In the genomic region with DNA sequence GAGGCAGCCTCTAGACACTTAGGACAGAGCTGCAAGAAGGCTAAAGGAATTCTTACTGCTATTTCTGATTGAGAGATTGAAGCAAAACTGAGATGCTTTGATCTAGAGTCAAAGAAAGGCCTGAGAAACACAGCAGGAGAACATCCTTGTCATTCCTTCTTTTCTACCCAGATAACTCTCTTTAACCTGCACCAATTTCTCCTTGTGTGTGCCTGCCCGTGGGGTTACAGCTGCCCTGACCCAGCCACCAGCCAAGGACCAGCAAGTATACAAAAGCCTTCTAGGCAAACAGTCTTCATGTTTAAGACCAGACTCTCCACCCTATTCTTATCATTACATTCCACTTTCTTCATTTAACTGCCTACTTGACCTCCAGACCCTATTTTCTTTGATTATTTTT, we compare ENCODE assay signal across 16 cellular contexts.
DNase-seq lines count a peak whose midpoint lies in the region; ATAC-seq and TF ChIP-seq lines count a peak whose summit lies in the region.
"Had no signal": no experiment of that assay in that cellular context is flagged by ENCODE, and none has a peak within 500 bp of the region (broad histone marks: within the 10 kb centered on the region; RNA-seq: fewer than 3 reads in every experiment).

No MANE protein-coding gene starts in this region.

- DNase-seq in NT2/D1 (ENCODE audit: low read depth, low spot score) (peak; percentile 68), iPS-NIHi11 (ENCODE audit: low spot score) (peak; percentile 15), mucosa of gallbladder (ENCODE audit: low spot score) (peak; percentile 18), vagina (ENCODE audit: extremely low spot score in 2 of 2) (no peak), T-helper 1 cell (no peak)
- no peak for DNase-seq in stimulated activated naive CD4-positive, alpha-beta T cell (lab: John Stamatoyannopoulos, UW)
- DNase-seq: ACHN; BE2C; C1 segment of cervical spinal cord; CD4-positive, CD25-positive, alpha-beta regulatory T cell; CD8-positive, alpha-beta memory T cell; COR-L47; GDM1; GOT3; H9 had no signal

- WGBS in gastroesophageal sphincter (ENCODE audit: low coverage in 1 of 2), 2 donors, result 44 to 83% methylated on average over 1 of the region's 1 CpG

- H3K4me1 ChIP-seq in NT2/D1 (ENCODE audit: insufficient read depth, insufficient read length) (no peaks in the 10 kb centered on the region), vagina (no peaks in the 10 kb centered on the region), gastroesophageal sphincter (no peaks in the 10 kb centered on the region)
- H3K4me1 ChIP-seq: BE2C had no signal

- no peak overlapping the region for H3K9ac ChIP-seq in NT2/D1 (ENCODE audit: insufficient read length, low read depth)

- TF ChIP-seq POLR2A in vagina (IDR thresholded peaks at IDR 0.05), result no peak
- TF ChIP-seq POLR2A in gastroesophageal sphincter (IDR thresholded peaks at IDR 0.05), result no peak

- intact Hi-C loops in vagina (cut with DNase I), result no loop called here

- no peaks in the 10 kb centered on the region for H3K36me3 ChIP-seq in NT2/D1 (ENCODE audit: insufficient read depth, insufficient read length, low read length)
- no peaks in the 10 kb centered on the region for H3K36me3 ChIP-seq in vagina
- no peaks in the 10 kb centered on the region for H3K36me3 ChIP-seq in gastroesophageal sphincter
- H3K36me3 ChIP-seq: BE2C had no signal

- H3K27ac ChIP-seq in vagina, result no peak overlapping the region
- no peak overlapping the region for H3K27ac ChIP-seq in gastroesophageal sphincter

- no peak for ATAC-seq in gastroesophageal sphincter

- TF ChIP-seq CTCF in vagina (IDR thresholded peaks at IDR 0.05) (no peak), gastroesophageal sphincter (IDR thresholded peaks at IDR 0.05) (no peak)

- no peak for TF ChIP-seq EP300 in gastroesophageal sphincter (IDR thresholded peaks at IDR 0.05)

- H3K27me3 ChIP-seq in NT2/D1 (ENCODE audit: insufficient read depth, insufficient read length) (no peaks in the 10 kb centered on the region), vagina (no peaks in the 10 kb centered on the region), gastroesophageal sphincter (no peaks in the 10 kb centered on the region)

- H3K9me3 ChIP-seq in NT2/D1 (ENCODE audit: insufficient read depth, low read length) (peaks cover 23% of the 10 kb centered on the region; the same call in 1 of the 2 replicates), vagina (no peaks in the 10 kb centered on the region), gastroesophageal sphincter (no peaks in the 10 kb centered on the region)
- H3K9me3 ChIP-seq: BE2C had no signal

- H3K4me3 ChIP-seq in NT2/D1 (ENCODE audit: insufficient read length, low read depth) (no peak overlapping the region), vagina (no peak overlapping the region), gastroesophageal sphincter (no peak overlapping the region)

Comparison
In these comparisons a context has a peak if more than half of its experiments do, and no peak if none do; other contexts are left out.
1. DNase-seq: peak in NT2/D1 (single experiment), iPS-NIHi11 (single experiment) and mucosa of gallbladder (single experiment); none in vagina (0 of 2), stimulated activated naive CD4-positive, alpha-beta T cell (0 of 6) and T-helper 1 cell (0 of 5).